In the genomic region with DNA sequence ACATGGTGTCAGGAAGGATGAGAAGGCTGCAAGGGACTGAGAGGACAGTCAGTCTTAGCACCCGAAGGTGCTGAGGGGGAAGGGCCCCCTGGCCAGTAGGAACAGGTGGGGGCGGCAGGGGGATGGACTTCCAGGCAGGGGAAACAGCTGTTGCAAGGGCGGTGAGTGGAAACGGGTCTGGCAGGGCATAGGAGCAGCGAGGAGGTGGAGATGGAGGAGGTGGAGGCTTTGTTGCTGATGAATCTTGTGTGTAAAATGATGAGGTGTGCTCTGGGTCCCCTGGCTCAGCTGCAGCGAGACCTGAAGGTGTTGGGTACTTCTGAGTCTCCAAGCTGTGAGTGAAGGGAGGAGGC, we compare ENCODE assay signal across 8 cellular contexts. TPM values are rescaled to one million over a fixed set of nuclear protein-coding genes. Genes with fewer than 3 reads are reported as not detected.
DNase-seq lines count a peak whose midpoint lies in the region; TF ChIP-seq lines count a peak whose summit lies in the region.

No MANE protein-coding gene starts in this region.

- 53% methylated on average over 6 of the region's 6 CpGs for WGBS in mesenchymal stem cell

- H3K9me3 ChIP-seq in ascending aorta, result no peaks in the 10 kb centered on the region
- H3K9me3 ChIP-seq in mesenchymal stem cell (ENCODE audit: control insufficient read depth, low read length), result no peaks in the 10 kb centered on the region

- H3K9ac ChIP-seq in mesenchymal stem cell (ENCODE audit: low read length), result peak overlapping the region; percentile 87

- H3K4ac ChIP-seq in mesenchymal stem cell (ENCODE audit: low read depth in 1 of 2, low read length in 2 of 2), result no peak overlapping the region

- H3K14ac ChIP-seq in mesenchymal stem cell (ENCODE audit: low read length in 2 of 2), result no peak overlapping the region

- H3K27ac ChIP-seq in ascending aorta (no peak overlapping the region), mesenchymal stem cell (ENCODE audit: low read length, poor library complexity, severe bottlenecking) (no peak overlapping the region)

- H2AK5ac ChIP-seq in mesenchymal stem cell (ENCODE audit: low read length, severe bottlenecking), result no peak overlapping the region

- no peak overlapping the region for H3K23ac ChIP-seq in mesenchymal stem cell (ENCODE audit: low read length in 2 of 2)

- H3K4me3 Mint-ChIP-seq in type B pancreatic cell, result peak overlapping the region; percentile 90

- H2AFZ ChIP-seq in mesenchymal stem cell (ENCODE audit: low read depth, low read length), result no peak overlapping the region

- H3K9me3 Mint-ChIP-seq in type B pancreatic cell, result no peaks in the 10 kb centered on the region

- DNase-seq in activated naive CD4-positive, alpha-beta T cell treated with Interleukin-2 at 50 U/mL for 16 hours, result peak; percentile 3
- DNase-seq in activated naive CD4-positive, alpha-beta T cell (lab: John Stamatoyannopoulos, UW), result no peak
- DNase-seq in ascending aorta (ENCODE audit: low spot score in 2 of 2), result no peak
- DNase-seq in mesenchymal stem cell, result no peak
- DNase-seq in type B pancreatic cell (ENCODE audit: extremely low spot score, unreplicated experiment), result no peak
- DNase-seq in NK-92 (lab: John Stamatoyannopoulos, UW; ENCODE audit: unreplicated experiment), result no peak
- no peak for DNase-seq in NCI-H1694 treated with DMSO at 0.1 percent for 48 hours (lab: John Stamatoyannopoulos, UW)
- no peak for DNase-seq in mesenteric fat pad (ENCODE audit: low spot score)

- H3K18ac ChIP-seq in mesenchymal stem cell (ENCODE audit: low read depth in 1 of 2, low read length in 2 of 2), result no peak overlapping the region

- H3K4me3 ChIP-seq in ascending aorta (peak overlapping the region; percentile 86 to 99), mesenchymal stem cell (ENCODE audit: insufficient read depth in 1 of 2, low read depth in 1 of 2, low read length in 2 of 2) (peak overlapping the region; percentile 72 to 99)

- H3K27ac Mint-ChIP-seq in type B pancreatic cell, result peak overlapping the region; percentile 56

- H3K4me1 Mint-ChIP-seq in type B pancreatic cell (ENCODE audit: unreplicated experiment), result peaks cover 20% of the 10 kb centered on the region

- H2BK5ac ChIP-seq in mesenchymal stem cell (ENCODE audit: low read depth, low read length, poor library complexity, severe bottlenecking), result no peak overlapping the region

- TF ChIP-seq CTCF in ascending aorta (IDR thresholded peaks at IDR 0.05) (no peak), type B pancreatic cell (conservative IDR thresholded peaks at IDR 0.05) (no peak)

- H4K91ac ChIP-seq in mesenchymal stem cell (ENCODE audit: low read length), result peak overlapping the region; percentile 6

- no peak overlapping the region for H2BK12ac ChIP-seq in mesenchymal stem cell (ENCODE audit: low read length in 2 of 2)

- H3K36me3 ChIP-seq in ascending aorta, result peaks cover 13 to 28% of the 10 kb centered on the region in 2 donors
- H3K36me3 ChIP-seq in mesenchymal stem cell (ENCODE audit: control insufficient read depth in 1 of 2, insufficient read depth in 2 of 2, low read depth in 1 of 2, low read length in 2 of 2), result peaks cover 13 to 36% of the 10 kb centered on the region in 2 experiments

- no peak overlapping the region for H2BK120ac ChIP-seq in mesenchymal stem cell (ENCODE audit: low read depth, low read length)

- peaks cover 35% of the 10 kb centered on the region for H3K79me1 ChIP-seq in mesenchymal stem cell (replicated peaks; ENCODE audit: low read length, poor library complexity, severe bottlenecking)

- H3K36me3 Mint-ChIP-seq in type B pancreatic cell, result peaks cover 3% of the 10 kb centered on the region

- intact Hi-C loops in ascending aorta (cut with DNase I), result no loop called here

- no peaks in the 10 kb centered on the region for H3K27me3 Mint-ChIP-seq in type B pancreatic cell

- peaks cover 12 to 38% of the 10 kb centered on the region in 2 donors for H3K4me1 ChIP-seq in ascending aorta
- peaks cover 24% of the 10 kb centered on the region for H3K4me1 ChIP-seq in mesenchymal stem cell (ENCODE audit: control insufficient read depth, insufficient read depth, low read depth, low read length)

- no peak overlapping the region for H2BK15ac ChIP-seq in mesenchymal stem cell (ENCODE audit: low read depth, poor library complexity, severe bottlenecking)

- no peak overlapping the region for H4K8ac ChIP-seq in mesenchymal stem cell (ENCODE audit: low read length)

- H3K4me2 ChIP-seq in mesenchymal stem cell (ENCODE audit: low read length, poor library complexity, severe bottlenecking), result peak overlapping the region; percentile 41

- H3K27me3 ChIP-seq in ascending aorta (no peaks in the 10 kb centered on the region), mesenchymal stem cell (ENCODE audit: control insufficient read depth in 1 of 2, insufficient read depth in 1 of 2, low read length in 2 of 2) (no peaks in the 10 kb centered on the region)

RNA-seq across cellular contexts. Expression of a gene that starts 1.2 kb away (rescaled TPM):
- total RNA-seq in ascending aorta (111 TPM), type B pancreatic cell (ENCODE audit: low replicate concordance) (87.1 and 93.6 TPM in 2 replicates), mesenteric fat pad (71.1 TPM)
- polyA plus RNA-seq in mesenchymal stem cell (2013, experiment 1 of 2), result 30.5 TPM
- 31.4 TPM for polyA plus RNA-seq in mesenchymal stem cell (2013, experiment 2 of 2)

RNA-seq across cellular contexts. Expression of a gene that starts 30.8 kb away (rescaled TPM):
- total RNA-seq in ascending aorta, result not detected
- polyA plus RNA-seq in mesenchymal stem cell (2013, experiment 1 of 2), result 2.2 TPM
- polyA plus RNA-seq in mesenchymal stem cell (2013, experiment 2 of 2), result 1.9 TPM
- total RNA-seq in type B pancreatic cell (ENCODE audit: low replicate concordance), result 2.5 and 4.4 TPM in 2 replicates
- 2.6 TPM for total RNA-seq in mesenteric fat pad

RNA-seq across cellular contexts. Expression of a gene that starts 32.3 kb away (rescaled TPM):
- total RNA-seq in ascending aorta, result 2.2 TPM
- 0.43 TPM for polyA plus RNA-seq in mesenchymal stem cell (2013, experiment 1 of 2)
- 0.37 TPM for polyA plus RNA-seq in mesenchymal stem cell (2013, experiment 2 of 2)
- 4.3 and 6.2 TPM in 2 replicates for total RNA-seq in type B pancreatic cell (ENCODE audit: low replicate concordance)
- total RNA-seq in mesenteric fat pad, result 0.10 TPM
